ENCODE assay signal across 8 cellular contexts in genomic region chr2:194104687-194105086, GRCh38.
DNase-seq lines count a peak whose midpoint lies in the region; ATAC-seq, FAIRE-seq and TF ChIP-seq lines count a peak whose summit lies in the region.

No MANE protein-coding gene starts in this region.

- H3K9ac ChIP-seq in Loucy (ENCODE audit: low read depth, low read length, poor library complexity, severe bottlenecking), result no peak overlapping the region

- no peak overlapping the region for H3K4me3 Mint-ChIP-seq in memory B cell

- no peak overlapping the region for H3K4me3 ChIP-seq in Loucy (ENCODE audit: low read length, poor library complexity, severe bottlenecking)

- DNase-seq in memory B cell (ENCODE audit: low spot score in 2 of 2), result peak in 1 of 2 donors; percentile 32
- no peak for DNase-seq in HTR-8/SVneo (ENCODE audit: insufficient read length, low spot score)
- no peak for DNase-seq in NCI-H2107 (lab: John Stamatoyannopoulos, UW)
- DNase-seq in epidermal melanocyte (ENCODE audit: insufficient read length, low spot score), result no peak
- no peak for DNase-seq in NCI-H748 (lab: John Stamatoyannopoulos, UW; ENCODE audit: unreplicated experiment)

- no peaks in the 10 kb centered on the region for H3K27me3 ChIP-seq in Loucy (ENCODE audit: insufficient read depth, low read length, poor library complexity, severe bottlenecking)

- H4K20me1 ChIP-seq in Loucy (ENCODE audit: insufficient read depth, low read length, poor library complexity, severe bottlenecking), result no peaks in the 10 kb centered on the region

- ATAC-seq in GM18873 (IDR thresholded peaks at IDR 0.05; ENCODE audit: low FRiP score, unreplicated experiment) (peak; percentile 90), HG02642 (IDR thresholded peaks at IDR 0.05; ENCODE audit: poor library complexity, unreplicated experiment) (peak; percentile 95), memory B cell (ENCODE audit: low read depth) (peak; percentile 99)

- H3K9me3 Mint-ChIP-seq in memory B cell, result no peaks in the 10 kb centered on the region

- H3K79me2 ChIP-seq in Loucy (ENCODE audit: insufficient read depth, low read length), result no peaks in the 10 kb centered on the region

- H3K4me2 ChIP-seq in Loucy (ENCODE audit: low read depth, low read length, poor library complexity, severe bottlenecking), result no peak overlapping the region

- peak overlapping the region; percentile 84 for H3K27ac Mint-ChIP-seq in memory B cell

- no peak for FAIRE-seq in HTR-8/SVneo (lab: Jason Lieb, UNC)

- no peaks in the 10 kb centered on the region for H3F3A ChIP-seq in Loucy (ENCODE audit: low read depth)

- H3K4me1 ChIP-seq in Loucy (ENCODE audit: insufficient read depth, low read length, poor library complexity, severe bottlenecking), result no peaks in the 10 kb centered on the region

- no peaks in the 10 kb centered on the region for H3K9me3 ChIP-seq in Loucy (ENCODE audit: insufficient read depth, low read depth, low read length)

- no peak for TF ChIP-seq CTCF in Loucy (conservative IDR thresholded peaks at IDR 0.05; ENCODE audit: low read length)

- H3K36me3 ChIP-seq in Loucy (ENCODE audit: insufficient read depth, low read length), result no peaks in the 10 kb centered on the region

- no peaks in the 10 kb centered on the region for H3K9me2 ChIP-seq in Loucy (replicated peaks; ENCODE audit: low read depth, low read length)

- peak overlapping the region; percentile 51; the same call in 1 of the 2 replicates for H2AFZ ChIP-seq in Loucy (ENCODE audit: low read length)

- H3K27me3 Mint-ChIP-seq in memory B cell, result no peaks in the 10 kb centered on the region

- no peaks in the 10 kb centered on the region for H3K36me3 Mint-ChIP-seq in memory B cell

- peaks cover 4% of the 10 kb centered on the region for H3K4me1 Mint-ChIP-seq in memory B cell
